In genomic region chr12:25557830-25558436, GRCh38 we compare ENCODE assay signal across 7 cellular contexts. TPM values are rescaled to one million over a fixed set of nuclear protein-coding genes. Genes with fewer than 3 reads are reported as not detected.
DNase-seq lines count a peak whose midpoint lies in the region; ATAC-seq and TF ChIP-seq lines count a peak whose summit lies in the region.

No MANE protein-coding gene starts in this region.

- no peak overlapping the region for H3K4me3 ChIP-seq in SU-DHL-6 (ENCODE audit: insufficient read depth, low read length, poor library complexity, severe bottlenecking)

- no peak overlapping the region for H2AFZ ChIP-seq in SU-DHL-6 (ENCODE audit: low read depth, low read length, severe bottlenecking)

- TF ChIP-seq CTCF in SU-DHL-6 (IDR thresholded peaks at IDR 0.05; ENCODE audit: insufficient read depth, low read length, poor library complexity, severe bottlenecking) = peak; percentile 38

- no peak overlapping the region for H3K9ac ChIP-seq in SU-DHL-6 (ENCODE audit: low read length)

- no peaks in the 10 kb centered on the region for H3K27me3 ChIP-seq in SU-DHL-6 (ENCODE audit: low read length)

- no peaks in the 10 kb centered on the region for H3K9me2 ChIP-seq in SU-DHL-6 (replicated peaks; ENCODE audit: insufficient read depth, low read length)

- no peaks in the 10 kb centered on the region for H3K9me3 ChIP-seq in SU-DHL-6 (ENCODE audit: insufficient read depth, low read length)

- H3K4me2 ChIP-seq in SU-DHL-6 (ENCODE audit: low read depth, low read length, poor library complexity, severe bottlenecking) = no peak overlapping the region

- DNase-seq in Daoy (ENCODE audit: low read depth) (peak; percentile 25), HuH-7.5 (ENCODE audit: low spot score) (peak; percentile 16), iPS DF 4.7 (ENCODE audit: extremely low read depth, low spot score) (peak; percentile 7)
- no peak for DNase-seq in activated CD8-positive, alpha-beta memory T cell treated with anti-CD3 and anti-CD28 coated beads, Interleukin-2, amount 50 U/mL, for 48 hours

- H3K79me2 ChIP-seq in SU-DHL-6 (ENCODE audit: insufficient read depth, low read length) = no peaks in the 10 kb centered on the region

- no peaks in the 10 kb centered on the region for H3F3A ChIP-seq in SU-DHL-6 (ENCODE audit: insufficient read depth)

- no peak overlapping the region for H3K27ac ChIP-seq in SU-DHL-6 (ENCODE audit: low read depth, low read length)

- no peaks in the 10 kb centered on the region for H4K20me1 ChIP-seq in SU-DHL-6 (ENCODE audit: low read depth, low read length)

- ATAC-seq in HG02642 (IDR thresholded peaks at IDR 0.05; ENCODE audit: poor library complexity, unreplicated experiment) (no peak), GM19035 (IDR thresholded peaks at IDR 0.05; ENCODE audit: unreplicated experiment) (no peak)

- no peaks in the 10 kb centered on the region for H3K36me3 ChIP-seq in SU-DHL-6 (ENCODE audit: low read length)

RNA-seq across cellular contexts. Expression of gene LMNTD1, which starts 4.8 kb away (rescaled TPM):
- 0.57 TPM in 1 of 2 replicates, not detected in the other for total RNA-seq in Daoy (2014; rRNA removed; shearing (Covaris generic))
